34 cellular contexts compared by ENCODE assay signal in the genomic region with DNA sequence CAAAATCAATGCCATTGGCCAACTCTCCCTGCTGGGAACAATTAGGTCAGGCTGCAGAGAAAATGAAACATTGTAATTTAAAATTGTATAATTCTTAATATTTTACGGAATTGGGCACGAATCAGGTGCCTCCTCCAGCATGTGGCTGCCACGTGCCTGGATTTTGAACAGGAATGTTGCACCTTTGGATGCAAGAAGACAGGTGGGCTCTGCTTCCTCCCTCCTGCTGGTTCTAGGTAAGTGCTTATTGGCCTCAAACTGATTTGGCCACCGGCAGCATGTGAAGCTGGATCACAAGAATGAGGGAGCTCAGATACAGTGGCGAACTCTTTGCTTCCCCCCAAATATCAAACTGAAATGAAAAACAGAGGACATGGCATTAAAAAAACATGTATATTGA.
"Had no signal": no experiment of that assay in that cellular context is flagged by ENCODE, and none has a peak within 500 bp of the region (broad histone marks: within the 10 kb centered on the region; RNA-seq: fewer than 3 reads in every experiment).

No MANE protein-coding gene starts in this region.

- H3K27me3 Mint-ChIP-seq: activated B cell treated with CpG ODN at 0.5 μM for 24 hours; activated CD4-positive, alpha-beta memory T cell treated with anti-CD3 and anti-CD28 coated beads for 36 hours; activated CD4-positive, alpha-beta T cell treated with anti-CD3 and anti-CD28 coated beads, Interleukin-2, amount 10 ng/mL, durations not matched to agents 24 days and 14 days; activated CD8-positive, alpha-beta memory T cell treated with anti-CD3 and anti-CD28 coated beads, Interleukin-2, amount 10 ng/mL, durations not matched to agents 7 days and 5 days; activated naive CD4-positive, alpha-beta T cell treated with anti-CD3 and anti-CD28 coated beads, Interleukin-2, amount 50 U/mL, for 24 hours; activated naive CD8-positive, alpha-beta T cell treated with anti-CD3 and anti-CD28 coated beads for 36 hours; activated naive CD8-positive, alpha-beta T cell treated with anti-CD3 and anti-CD28 coated beads, Interleukin-2, amount 50 U/mL, for 24 hours; brain; T-helper 17 cell had no signal

- H3K9me3 ChIP-seq: adrenal gland, breast epithelium, colonic mucosa had no signal

- H3K27ac Mint-ChIP-seq: activated B cell treated with CpG ODN at 0.5 μM for 24 hours; activated CD4-positive, alpha-beta memory T cell treated with anti-CD3 and anti-CD28 coated beads for 36 hours; activated CD4-positive, alpha-beta T cell treated with anti-CD3 and anti-CD28 coated beads, Interleukin-2, amount 10 ng/mL, durations not matched to agents 24 days and 14 days; activated CD8-positive, alpha-beta memory T cell treated with anti-CD3 and anti-CD28 coated beads, Interleukin-2, amount 10 ng/mL, durations not matched to agents 7 days and 5 days; activated CD8-positive, alpha-beta T cell treated with anti-CD3 and anti-CD28 coated beads, Interleukin-2, amount 10 ng/mL, durations not matched to agents 7 days and 5 days; activated naive CD4-positive, alpha-beta T cell treated with anti-CD3 and anti-CD28 coated beads for 36 hours; activated naive CD4-positive, alpha-beta T cell treated with anti-CD3 and anti-CD28 coated beads, Interleukin-2, amount 50 U/mL, for 24 hours; activated naive CD8-positive, alpha-beta T cell treated with anti-CD3 and anti-CD28 coated beads for 36 hours; activated naive CD8-positive, alpha-beta T cell treated with anti-CD3 and anti-CD28 coated beads, Interleukin-2, amount 50 U/mL, for 24 hours; activated T-helper 1 cell treated with anti-CD3 and anti-CD28 coated beads, Interleukin-12 subunit alpha, Interleukin-12 subunit beta, Interleukin-2, Interleukin-4 antibody, amounts not matched to agents 30 ng/mL and 10 ng/mL and 1 ng/mL, durations not matched to agents 14 hours and 24 hours and 36 hours; activated T-helper 2 cell treated with anti-CD3 and anti-CD28 coated beads, Interferon-gamma antibody, Interleukin-2, Interleukin-4, amounts not matched to agents 10 μg/mL and 5 μg/mL and 100 μg/mL, durations not matched to agents 14 hours and 24 hours and 36 hours; T-helper 17 cell; T-helper 2 cell treated with Interferon-gamma antibody and Interleukin-4, amounts not matched to agents 5 μg/mL and 100 μg/mL, for 36 hours had no signal

- H3K4me1 ChIP-seq: breast epithelium, colonic mucosa had no signal

- ATAC-seq: activated CD4-positive, CD25-positive, alpha-beta regulatory T cell treated with anti-CD3 and anti-CD28 coated beads, Interleukin-2, amount 50 U/mL, for 24 hours; activated CD8-positive, alpha-beta memory T cell treated with anti-CD3 and anti-CD28 coated beads, Interleukin-2, amount 10 ng/mL, durations not matched to agents 7 days and 5 days; activated CD8-positive, alpha-beta T cell treated with anti-CD3 and anti-CD28 coated beads, Interleukin-2, amount 10 ng/mL, durations not matched to agents 7 days and 5 days; activated naive CD8-positive, alpha-beta T cell treated with anti-CD3 and anti-CD28 coated beads, Interleukin-2, amount 50 U/mL, for 24 hours; esophagus mucosa; T-helper 17 cell had no signal

- H3K4me1 Mint-ChIP-seq: activated B cell treated with CpG ODN at 0.5 μM for 24 hours; activated CD4-positive, alpha-beta T cell treated with anti-CD3 and anti-CD28 coated beads, Interleukin-2, amount 10 ng/mL, durations not matched to agents 24 days and 14 days; activated CD8-positive, alpha-beta memory T cell treated with anti-CD3 and anti-CD28 coated beads, Interleukin-2, amount 10 ng/mL, durations not matched to agents 7 days and 5 days; activated naive CD4-positive, alpha-beta T cell treated with anti-CD3 and anti-CD28 coated beads, Interleukin-2, amount 50 U/mL, for 24 hours; activated naive CD8-positive, alpha-beta T cell treated with anti-CD3 and anti-CD28 coated beads for 36 hours; activated naive CD8-positive, alpha-beta T cell treated with anti-CD3 and anti-CD28 coated beads, Interleukin-2, amount 50 U/mL, for 24 hours; T-helper 17 cell had no signal

- FAIRE-seq: frontal cortex had no signal

- H3K4me3 Mint-ChIP-seq: activated B cell treated with CpG ODN at 0.5 μM for 24 hours; activated CD4-positive, alpha-beta memory T cell treated with anti-CD3 and anti-CD28 coated beads for 36 hours; activated CD4-positive, alpha-beta T cell treated with anti-CD3 and anti-CD28 coated beads, Interleukin-2, amount 10 ng/mL, durations not matched to agents 24 days and 14 days; activated CD8-positive, alpha-beta memory T cell treated with anti-CD3 and anti-CD28 coated beads, Interleukin-2, amount 10 ng/mL, durations not matched to agents 7 days and 5 days; activated CD8-positive, alpha-beta T cell treated with anti-CD3 and anti-CD28 coated beads, Interleukin-2, amount 10 ng/mL, durations not matched to agents 7 days and 5 days; activated naive CD4-positive, alpha-beta T cell treated with anti-CD3 and anti-CD28 coated beads for 36 hours; activated naive CD4-positive, alpha-beta T cell treated with anti-CD3 and anti-CD28 coated beads, Interleukin-2, amount 50 U/mL, for 24 hours; activated naive CD8-positive, alpha-beta T cell treated with anti-CD3 and anti-CD28 coated beads for 36 hours; activated naive CD8-positive, alpha-beta T cell treated with anti-CD3 and anti-CD28 coated beads, Interleukin-2, amount 50 U/mL, for 24 hours; activated T-helper 1 cell treated with anti-CD3 and anti-CD28 coated beads, Interleukin-12 subunit alpha, Interleukin-12 subunit beta, Interleukin-2, Interleukin-4 antibody, amounts not matched to agents 30 ng/mL and 10 ng/mL and 1 ng/mL, durations not matched to agents 14 hours and 24 hours and 36 hours; brain; T-helper 17 cell; T-helper 2 cell treated with Interferon-gamma antibody and Interleukin-4, amounts not matched to agents 5 μg/mL and 100 μg/mL, for 36 hours had no signal

- H3K27ac ChIP-seq: adrenal gland, breast epithelium, cardiac muscle cell, colonic mucosa, WERI-Rb-1 had no signal

- H3K36me3 ChIP-seq: adrenal gland, breast epithelium, cardiac muscle cell, colonic mucosa, WERI-Rb-1 had no signal

- DNase-seq: activated B cell treated with CpG ODN at 0.5 μM for 24 hours; activated CD4-positive, alpha-beta memory T cell treated with anti-CD3 and anti-CD28 coated beads for 36 hours; activated CD4-positive, alpha-beta T cell treated with anti-CD3 and anti-CD28 coated beads, Interleukin-2, amount 10 ng/mL, durations not matched to agents 24 days and 14 days; activated CD8-positive, alpha-beta memory T cell treated with anti-CD3 and anti-CD28 coated beads, Interleukin-2, amount 10 ng/mL, durations not matched to agents 7 days and 5 days; activated CD8-positive, alpha-beta memory T cell treated with anti-CD3 and anti-CD28 coated beads, Interleukin-2, amount 50 U/mL, for 4 hours; activated CD8-positive, alpha-beta T cell treated with anti-CD3 and anti-CD28 coated beads, Interleukin-2, amount 10 ng/mL, durations not matched to agents 7 days and 5 days; activated effector memory CD4-positive, alpha-beta T cell treated with anti-CD3 and anti-CD28 coated beads, Interleukin-2, amount 50 U/mL, for 16 hours; activated naive CD4-positive, alpha-beta T cell treated with anti-CD3 and anti-CD28 coated beads for 36 hours; activated naive CD8-positive, alpha-beta T cell treated with anti-CD3 and anti-CD28 coated beads for 36 hours; activated naive CD8-positive, alpha-beta T cell treated with anti-CD3 and anti-CD28 coated beads, Interleukin-2, amount 50 U/mL, for 24 hours; activated T-cell treated with anti-CD3 and anti-CD28 coated beads, Interleukin-2, amount 50 U/mL, for 1 hour; activated T-cell treated with anti-CD3 and anti-CD28 coated beads, Interleukin-2, amount 50 U/mL, for 48 hours; adrenal gland; amygdala; aorta; central memory CD4-positive, alpha-beta T cell; cerebellar nuclear complex; colonic mucosa; effector CD8-positive, alpha-beta T cell; foreskin fibroblast; T-helper 1 cell; T-helper 17 cell; T1000; WERI-Rb-1 had no signal

- H3K4me3 ChIP-seq: adrenal gland, breast epithelium, cardiac muscle cell, colonic mucosa had no signal

- H3K36me3 Mint-ChIP-seq: activated CD4-positive, alpha-beta memory T cell treated with anti-CD3 and anti-CD28 coated beads for 36 hours; activated CD8-positive, alpha-beta memory T cell treated with anti-CD3 and anti-CD28 coated beads, Interleukin-2, amount 10 ng/mL, durations not matched to agents 7 days and 5 days; activated naive CD4-positive, alpha-beta T cell treated with anti-CD3 and anti-CD28 coated beads, Interleukin-2, amount 50 U/mL, for 24 hours; activated naive CD8-positive, alpha-beta T cell treated with anti-CD3 and anti-CD28 coated beads for 36 hours; brain had no signal

- H3K27me3 ChIP-seq: adrenal gland, breast epithelium, cardiac muscle cell, colonic mucosa had no signal
